ENCODE assay signal across 8 cellular contexts in the genomic region with DNA sequence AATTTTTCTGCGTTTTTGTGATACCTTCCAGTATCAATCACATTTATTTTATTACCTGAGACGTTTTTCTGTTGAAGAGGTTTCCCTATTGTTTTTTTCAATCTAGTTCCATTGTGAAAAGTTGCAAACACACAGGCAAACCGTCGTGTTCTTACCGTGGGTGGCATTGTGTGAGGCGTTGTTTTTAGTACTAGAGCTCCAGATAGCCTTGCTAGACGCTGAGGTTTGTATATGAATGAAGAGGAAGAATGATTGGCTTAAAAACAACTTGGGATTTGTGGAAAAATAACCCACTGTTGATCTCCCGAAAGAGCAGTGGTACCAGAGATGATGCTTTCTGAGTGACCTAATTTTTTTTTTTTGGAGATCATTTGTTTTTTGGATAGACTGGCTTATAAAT.
DNase-seq lines count a peak whose midpoint lies in the region; ATAC-seq and TF ChIP-seq lines count a peak whose summit lies in the region.

No MANE protein-coding gene starts in this region.

- TF ChIP-seq CTCF in AG10803 (conservative IDR thresholded peaks at IDR 0.05; ENCODE audit: low read length) (no peak), HL-60 (IDR thresholded peaks at IDR 0.05; ENCODE audit: insufficient read depth, low read length) (no peak), brain microvascular endothelial cell (IDR thresholded peaks at IDR 0.05; ENCODE audit: low read depth, low read length, missing control alignments) (no peak)

- H3K27me3 ChIP-seq in HL-60 (ENCODE audit: insufficient read depth, poor library complexity, severe bottlenecking) (no peaks in the 10 kb centered on the region), brain microvascular endothelial cell (replicated peaks) (no peaks in the 10 kb centered on the region), muscle layer of duodenum (ENCODE audit: low read depth, low read length) (no peaks in the 10 kb centered on the region)

- DNase-seq in AG10803 (ENCODE audit: low read depth) (no peak), HL-60 (ENCODE audit: low read depth in 1 of 2, low spot score in 1 of 2) (no peak), brain microvascular endothelial cell (no peak), hippocampal formation (lab: John Stamatoyannopoulos, UW) (no peak)
- no peak for DNase-seq in activated effector memory CD4-positive, alpha-beta T cell treated with anti-CD3 and anti-CD28 coated beads, Interleukin-2, amount 50 U/mL, for 16 hours

- no peaks in the 10 kb centered on the region for H3K9me3 ChIP-seq in muscle layer of duodenum (ENCODE audit: control insufficient read depth in 1 of 2, low read length in 2 of 2)

- H3K36me3 ChIP-seq in brain microvascular endothelial cell (replicated peaks) (no peaks in the 10 kb centered on the region), muscle layer of duodenum (ENCODE audit: control insufficient read depth in 1 of 2, insufficient read depth in 2 of 2, low read length in 2 of 2) (no peaks in the 10 kb centered on the region)

- H3K4me3 ChIP-seq in AG10803 (ENCODE audit: low read length) (peak overlapping the region; percentile 95), HL-60 (replicated peaks; ENCODE audit: insufficient read depth, low read length) (peak overlapping the region; percentile 66), brain microvascular endothelial cell (ENCODE audit: low read depth, low read length) (peak overlapping the region; percentile 92), muscle layer of duodenum (ENCODE audit: low read depth in 1 of 2, low read length in 2 of 2) (peak overlapping the region; percentile 90 to 96)

- peaks cover 8 to 29% of the 10 kb centered on the region in 2 donors for H3K4me1 ChIP-seq in muscle layer of duodenum (ENCODE audit: control insufficient read depth in 1 of 2, insufficient read depth in 2 of 2, low read length in 2 of 2)

- peak overlapping the region; percentile 82 for H3K27ac ChIP-seq in HL-60 (replicated peaks)
- no peak overlapping the region for H3K27ac ChIP-seq in brain microvascular endothelial cell
- no peak overlapping the region for H3K27ac ChIP-seq in muscle layer of duodenum (ENCODE audit: low read length)

- in situ Hi-C loops in brain microvascular endothelial cell (cut with HindIII; ENCODE audit: low pct_ligation_motif_present, low sequenced_read_pairs): no loop called here

- ATAC-seq in HG03108 (IDR thresholded peaks at IDR 0.05; ENCODE audit: unreplicated experiment): no peak
- ATAC-seq in HG03045 (IDR thresholded peaks at IDR 0.05; ENCODE audit: unreplicated experiment): no peak
